ENCODE assay signal across 21 cellular contexts in genomic region chr5:179182601-179183000, GRCh38.
DNase-seq lines count a peak whose midpoint lies in the region; ATAC-seq and TF ChIP-seq lines count a peak whose summit lies in the region.
"Had no signal": no experiment of that assay in that cellular context is flagged by ENCODE, and none has a peak within 500 bp of the region (broad histone marks: within the 10 kb centered on the region; RNA-seq: fewer than 3 reads in every experiment).

No MANE protein-coding gene starts in this region.

- intact Hi-C loops in Right ventricle myocardium superior (cut with DNase I), result no loop called here
- intact Hi-C loops in left cardiac atrium (cut with DNase I), result no loop called here
- intact Hi-C loops in lower lobe of right lung (cut with DNase I), result no loop called here
- intact Hi-C loops in aorta (cut with DNase I), result no loop called here

- TF ChIP-seq CTCF in chondrocyte (IDR thresholded peaks at IDR 0.05) (no peak), lower lobe of right lung (IDR thresholded peaks at IDR 0.05) (no peak)

- no peak overlapping the region for H3K27ac Mint-ChIP-seq in chondrocyte (ENCODE audit: unreplicated experiment)
- H3K27ac Mint-ChIP-seq: CD4-positive, CD25-positive, alpha-beta regulatory T cell; CD8-positive, alpha-beta T cell had no signal

- H3K27ac ChIP-seq in lower lobe of right lung, result no peak overlapping the region
- no peak overlapping the region for H3K27ac ChIP-seq in aorta (ENCODE audit: low read depth in 1 of 2, low read length in 2 of 2)
- H3K27ac ChIP-seq: A549, C4-2B, GM23248 had no signal

- peak; percentile 23 for DNase-seq in Right ventricle myocardium superior
- DNase-seq in left cardiac atrium, result no peak
- DNase-seq in chondrocyte (ENCODE audit: low spot score), result peak; percentile 69
- DNase-seq in lower lobe of right lung, result peak; percentile 20
- DNase-seq in aorta, result peak; percentile 27 to 69
- DNase-seq: 8988T; ACHN; AML-193; BE2C; Caco-2; CD4-positive, CD25-positive, alpha-beta regulatory T cell; CD8-positive, alpha-beta T cell; DMS153; GM23248; H9 had no signal

- H3K27me3 Mint-ChIP-seq in chondrocyte (ENCODE audit: low read depth), result no peaks in the 10 kb centered on the region
- H3K27me3 Mint-ChIP-seq: CD4-positive, CD25-positive, alpha-beta regulatory T cell had no signal

- 95% methylated on average over 13 of the region's 13 CpGs for WGBS in aorta, 2 donors

- peaks cover 10% of the 10 kb centered on the region for H3K9me3 Mint-ChIP-seq in chondrocyte (ENCODE audit: low read depth)

- ATAC-seq in Right ventricle myocardium superior (ENCODE audit: poor library complexity), result no peak
- ATAC-seq in left cardiac atrium, result no peak
- no peak for ATAC-seq in lower lobe of right lung
- no peak for ATAC-seq in aorta (ENCODE audit: low FRiP score)
- ATAC-seq in GM21529 (IDR thresholded peaks at IDR 0.05; ENCODE audit: unreplicated experiment), result no peak
- no peak for ATAC-seq in GM21737 (IDR thresholded peaks at IDR 0.05; ENCODE audit: unreplicated experiment)
- no peak for ATAC-seq in GM18498 (IDR thresholded peaks at IDR 0.05; ENCODE audit: unreplicated experiment)
- ATAC-seq: A549; CD8-positive, alpha-beta T cell; HCT116 had no signal

- H3K4me1 ChIP-seq in lower lobe of right lung (no peaks in the 10 kb centered on the region), aorta (ENCODE audit: control insufficient read depth in 1 of 2, insufficient read depth in 2 of 2, low read length in 2 of 2) (no peaks in the 10 kb centered on the region)
- H3K4me1 ChIP-seq: A549, BE2C, Caco-2 had no signal

- H3K36me3 ChIP-seq in lower lobe of right lung (no peaks in the 10 kb centered on the region), aorta (ENCODE audit: control insufficient read depth in 1 of 2, insufficient read depth in 2 of 2, low read length in 1 of 2) (no peaks in the 10 kb centered on the region)
- H3K36me3 ChIP-seq: BE2C had no signal

- no peak overlapping the region for H3K4me3 Mint-ChIP-seq in chondrocyte (ENCODE audit: unreplicated experiment)
- H3K4me3 Mint-ChIP-seq: CD4-positive, CD25-positive, alpha-beta regulatory T cell; CD8-positive, alpha-beta T cell; H9 had no signal

- no peak overlapping the region for H3K4me3 ChIP-seq in lower lobe of right lung
- H3K4me3 ChIP-seq in aorta (ENCODE audit: low read length in 2 of 2), result no peak overlapping the region
- H3K4me3 ChIP-seq: A549, GM23248 had no signal

- H3K4me1 Mint-ChIP-seq in chondrocyte (ENCODE audit: low read depth), result no peaks in the 10 kb centered on the region
- H3K4me1 Mint-ChIP-seq: CD4-positive, CD25-positive, alpha-beta regulatory T cell had no signal

- H3K36me3 Mint-ChIP-seq in chondrocyte (ENCODE audit: low read depth), result peaks cover 13% of the 10 kb centered on the region
- H3K36me3 Mint-ChIP-seq: CD4-positive, CD25-positive, alpha-beta regulatory T cell; CD8-positive, alpha-beta T cell had no signal

- H3K27me3 ChIP-seq in lower lobe of right lung (ENCODE audit: low read depth), result peaks cover 9% of the 10 kb centered on the region
- no peaks in the 10 kb centered on the region for H3K27me3 ChIP-seq in aorta (ENCODE audit: control insufficient read depth in 1 of 2, insufficient read depth in 2 of 2, low read length in 1 of 2)
- H3K27me3 ChIP-seq: BE2C had no signal

- peaks cover 4% of the 10 kb centered on the region for H3K9me3 ChIP-seq in lower lobe of right lung
- H3K9me3 ChIP-seq in aorta (ENCODE audit: control insufficient read depth, low read length), result no peaks in the 10 kb centered on the region
- H3K9me3 ChIP-seq: BE2C, Caco-2 had no signal
